22 cellular contexts compared by ENCODE assay signal in genomic region chr5:116939641-116940040, GRCh38.
DNase-seq lines count a peak whose midpoint lies in the region; ATAC-seq and TF ChIP-seq lines count a peak whose summit lies in the region.
"Had no signal": no experiment of that assay in that cellular context is flagged by ENCODE, and none has a peak within 500 bp of the region (broad histone marks: within the 10 kb centered on the region; RNA-seq: fewer than 3 reads in every experiment).

No MANE protein-coding gene starts in this region.

- no peaks in the 10 kb centered on the region for H3K4me1 Mint-ChIP-seq in stimulated activated naive CD8-positive, alpha-beta T cell treated with anti-CD3 and anti-CD28 coated beads, Interleukin-15, amount 100 ng/mL, for 72 hours
- H3K4me1 Mint-ChIP-seq: CD14-positive monocyte; naive thymus-derived CD4-positive, alpha-beta T cell; T-cell had no signal

- H3K4me3 Mint-ChIP-seq in stimulated activated naive CD8-positive, alpha-beta T cell treated with anti-CD3 and anti-CD28 coated beads, Interleukin-15, amount 100 ng/mL, for 72 hours = no peak overlapping the region
- H3K4me3 Mint-ChIP-seq: activated naive CD4-positive, alpha-beta T cell treated with anti-CD3 and anti-CD28 coated beads for 36 hours; CD14-positive monocyte; naive thymus-derived CD4-positive, alpha-beta T cell; T-cell; type B pancreatic cell had no signal

- no peaks in the 10 kb centered on the region for H3K27me3 ChIP-seq in HUES64 (ENCODE audit: insufficient read depth, low read length)
- no peaks in the 10 kb centered on the region for H3K27me3 ChIP-seq in iPS-18a (ENCODE audit: control insufficient read depth, insufficient read depth, low read length)
- no peaks in the 10 kb centered on the region for H3K27me3 ChIP-seq in thyroid gland
- H3K27me3 ChIP-seq: brain microvascular endothelial cell, dorsolateral prefrontal cortex, gastrocnemius medialis, left lung, SJSA1 had no signal

- H3K4me3 ChIP-seq in HUES64 (ENCODE audit: low read length) = no peak overlapping the region
- H3K4me3 ChIP-seq in iPS-18a (ENCODE audit: low read length) = no peak overlapping the region
- H3K4me3 ChIP-seq in thyroid gland (replicated peaks in 1 of 3) = no peak overlapping the region
- H3K4me3 ChIP-seq: gastrocnemius medialis, left lung, SJSA1, smooth muscle cell had no signal

- H3K9me3 ChIP-seq in HUES64 (ENCODE audit: insufficient read depth, low read depth, low read length) = no peaks in the 10 kb centered on the region
- no peaks in the 10 kb centered on the region for H3K9me3 ChIP-seq in iPS-18a (ENCODE audit: control insufficient read depth, low read depth, low read length)
- H3K9me3 ChIP-seq in thyroid gland = no peaks in the 10 kb centered on the region
- H3K9me3 ChIP-seq: gastrocnemius medialis, left lung, SJSA1 had no signal

- H3K36me3 ChIP-seq in HUES64 (ENCODE audit: insufficient read depth, low read length) (no peaks in the 10 kb centered on the region), iPS-18a (ENCODE audit: control insufficient read depth, low read depth, low read length) (no peaks in the 10 kb centered on the region), thyroid gland (no peaks in the 10 kb centered on the region)
- H3K36me3 ChIP-seq: brain microvascular endothelial cell, gastrocnemius medialis, left lung, SJSA1 had no signal

- intact Hi-C loops in thyroid gland (cut with DNase I) = loop anchor here (10.0 kb wide), 1 partner anchor 55 kb away; no protein-coding TSS in a partner anchor

- 76% methylated on average over 7 of the region's 7 CpGs for WGBS in HUES64
- 19 to 38% methylated on average over 7 of the region's 7 CpGs for WGBS in thyroid gland, 2 donors

- H3K27ac ChIP-seq in HUES64 (ENCODE audit: low read depth, low read length) = peak overlapping the region; percentile 20; the same call in 1 of the 2 replicates
- no peak overlapping the region for H3K27ac ChIP-seq in iPS-18a (ENCODE audit: low read length)
- peak overlapping the region; percentile 70 to 84 (median 77) for H3K27ac ChIP-seq in thyroid gland
- H3K27ac ChIP-seq: brain microvascular endothelial cell, gastrocnemius medialis, left lung, SJSA1 had no signal

- no peak overlapping the region for H3K27ac Mint-ChIP-seq in stimulated activated naive CD8-positive, alpha-beta T cell treated with anti-CD3 and anti-CD28 coated beads, Interleukin-15, amount 100 ng/mL, for 72 hours
- H3K27ac Mint-ChIP-seq: activated naive CD4-positive, alpha-beta T cell treated with anti-CD3 and anti-CD28 coated beads for 36 hours; CD14-positive monocyte; naive thymus-derived CD4-positive, alpha-beta T cell; T-cell; type B pancreatic cell had no signal

- no peak for TF ChIP-seq POLR2A in thyroid gland (IDR thresholded peaks at IDR 0.05)

- H3K4me1 ChIP-seq in HUES64 (ENCODE audit: insufficient read depth, low read length) = peaks cover 49% of the 10 kb centered on the region
- H3K4me1 ChIP-seq in iPS-18a (ENCODE audit: control insufficient read depth, low read depth, low read length) = peaks cover 42% of the 10 kb centered on the region
- H3K4me1 ChIP-seq in thyroid gland = peaks cover 22 to 27% of the 10 kb centered on the region in 2 donors
- H3K4me1 ChIP-seq: gastrocnemius medialis, left lung, SJSA1 had no signal

- DNase-seq in NCI-H524 treated with DMSO at 0.1 percent for 48 hours (lab: John Stamatoyannopoulos, UW) (peak; percentile 90), thyroid gland (peak; percentile 78 to 83), AG08396 (ENCODE audit: low spot score) (no peak), NCI-H2227 (lab: John Stamatoyannopoulos, UW; ENCODE audit: unreplicated experiment) (no peak)
- no peak for DNase-seq in stimulated activated naive CD8-positive, alpha-beta T cell treated with anti-CD3 and anti-CD28 coated beads, Interleukin-15, amount 100 ng/mL, for 72 hours
- DNase-seq: activated CD4-positive, CD25-positive, alpha-beta regulatory T cell; activated naive CD4-positive, alpha-beta T cell treated with anti-CD3 and anti-CD28 coated beads for 36 hours; brain microvascular endothelial cell; gastrocnemius medialis; H7; left lung; naive thymus-derived CD4-positive, alpha-beta T cell; NCI-H526 treated with DMSO at 0.1 percent for 48 hours; stimulated activated CD4-positive, alpha-beta T cell treated with anti-CD3 and anti-CD28 coated beads, Interleukin-2, amount 100 ng/mL, for 24 hours; T-cell had no signal

- no peak for ATAC-seq in stimulated activated naive CD8-positive, alpha-beta T cell treated with anti-CD3 and anti-CD28 coated beads, Interleukin-15, amount 100 ng/mL, for 72 hours
- ATAC-seq: gastrocnemius medialis; left lung; naive thymus-derived CD4-positive, alpha-beta T cell; T-cell had no signal

- H3K9ac ChIP-seq in HUES64 (ENCODE audit: low read depth, low read length) = peak overlapping the region; percentile 18
- H3K9ac ChIP-seq in iPS-18a (ENCODE audit: low read length) = peak overlapping the region; percentile 58

- H3K9me3 Mint-ChIP-seq in stimulated activated naive CD8-positive, alpha-beta T cell treated with anti-CD3 and anti-CD28 coated beads, Interleukin-15, amount 100 ng/mL, for 72 hours = no peaks in the 10 kb centered on the region
- H3K9me3 Mint-ChIP-seq: activated naive CD4-positive, alpha-beta T cell treated with anti-CD3 and anti-CD28 coated beads for 36 hours had no signal

- no peaks in the 10 kb centered on the region for H3K27me3 Mint-ChIP-seq in stimulated activated naive CD8-positive, alpha-beta T cell treated with anti-CD3 and anti-CD28 coated beads, Interleukin-15, amount 100 ng/mL, for 72 hours
- H3K27me3 Mint-ChIP-seq: T-cell, type B pancreatic cell had no signal

- no peak for TF ChIP-seq CTCF in thyroid gland (IDR thresholded peaks at IDR 0.05)

Comparison
In these comparisons a context has a peak if more than half of its experiments do, and no peak if none do; other contexts are left out.
1. DNase-seq: peak in NCI-H524 treated with DMSO at 0.1 percent for 48 hours (single experiment) and thyroid gland (2 of 2); none in stimulated activated naive CD8-positive, alpha-beta T cell treated with anti-CD3 and anti-CD28 coated beads, Interleukin-15, amount 100 ng/mL, for 72 hours (0 of 2), AG08396 (single experiment) and NCI-H2227 (single experiment).